In genomic region chr1:150080784-150081183, GRCh38 we compare ENCODE assay signal across 18 cellular contexts. TPM values are rescaled to one million over a fixed set of nuclear protein-coding genes. Genes with fewer than 3 reads are reported as not detected.
DNase-seq lines count a peak whose midpoint lies in the region; ATAC-seq, FAIRE-seq and TF ChIP-seq lines count a peak whose summit lies in the region.
"Had no signal": no experiment of that assay in that cellular context is flagged by ENCODE, and none has a peak within 500 bp of the region (broad histone marks: within the 10 kb centered on the region; RNA-seq: fewer than 3 reads in every experiment).

No MANE protein-coding gene starts in this region.

- no peaks in the 10 kb centered on the region for H3K27me3 ChIP-seq in DOHH2 (ENCODE audit: control insufficient read depth, low read length)
- no peaks in the 10 kb centered on the region for H3K27me3 ChIP-seq in MM.1S (replicated peaks; ENCODE audit: insufficient read depth, low read length)
- no peaks in the 10 kb centered on the region for H3K27me3 ChIP-seq in thoracic aorta (replicated peaks; ENCODE audit: insufficient read depth)
- H3K27me3 ChIP-seq in upper lobe of right lung = no peaks in the 10 kb centered on the region

- H3K4me2 ChIP-seq in DOHH2 (ENCODE audit: low read length) = peak overlapping the region; percentile 36
- H3K4me2 ChIP-seq in MM.1S (ENCODE audit: low read depth, low read length) = peak overlapping the region; percentile 61
- H3K4me2 ChIP-seq: PC-9 had no signal

- H2AFZ ChIP-seq in MM.1S (ENCODE audit: low read length) = no peak overlapping the region
- H2AFZ ChIP-seq: PC-9 had no signal

- H3K9me3 ChIP-seq in DOHH2 (ENCODE audit: control insufficient read depth, insufficient read depth, low read length) (no peaks in the 10 kb centered on the region), MM.1S (replicated peaks; ENCODE audit: insufficient read depth, low read length) (no peaks in the 10 kb centered on the region), thoracic aorta (no peaks in the 10 kb centered on the region), upper lobe of right lung (no peaks in the 10 kb centered on the region)

- H3F3A ChIP-seq in DOHH2 (ENCODE audit: control insufficient read depth, insufficient read depth) = 0 out of 2 replicates have a peak, but pooled peaks cover 3% of the 10 kb centered on the region
- H3F3A ChIP-seq in MM.1S (ENCODE audit: insufficient read depth, low read length) = peaks cover 6% of the 10 kb centered on the region

- no peak for ATAC-seq in thoracic aorta (ENCODE audit: insufficient number of reproducible peaks, low FRiP score, low read depth)
- no peak for ATAC-seq in GM18867 (IDR thresholded peaks at IDR 0.05; ENCODE audit: unreplicated experiment)
- ATAC-seq in upper lobe of right lung = no peak

- peaks cover 16% of the 10 kb centered on the region for H3K4me1 ChIP-seq in DOHH2 (ENCODE audit: control insufficient read depth, low read length)
- H3K4me1 ChIP-seq in MM.1S (ENCODE audit: low read length) = peaks cover 39% of the 10 kb centered on the region
- H3K4me1 ChIP-seq in thoracic aorta (ENCODE audit: control insufficient read depth in 1 of 2, low read depth in 2 of 2) = peaks cover 0 to 19% of the 10 kb centered on the region in 2 donors
- H3K4me1 ChIP-seq in upper lobe of right lung = no peaks in the 10 kb centered on the region

- H3K9ac ChIP-seq in MM.1S (ENCODE audit: low read length) = no peak overlapping the region; the same call in 1 of the 2 replicates

- H3K36me3 ChIP-seq in DOHH2 (ENCODE audit: control insufficient read depth, low read length) (peaks cover 46% of the 10 kb centered on the region), MM.1S (replicated peaks; ENCODE audit: insufficient read depth, low read length) (peaks cover 7% of the 10 kb centered on the region; the same call in 1 of the 2 replicates), thoracic aorta (peaks cover 30% of the 10 kb centered on the region), upper lobe of right lung (peaks cover 92% of the 10 kb centered on the region)

- H3K79me2 ChIP-seq in DOHH2 (ENCODE audit: control insufficient read depth, low read length) (no peaks in the 10 kb centered on the region), MM.1S (ENCODE audit: low read length) (no peaks in the 10 kb centered on the region)

- peak overlapping the region; percentile 26; the same call in 1 of the 2 replicates for H3K4me3 ChIP-seq in DOHH2 (ENCODE audit: low read length)
- peak overlapping the region; percentile 11; the same call in 1 of the 2 replicates for H3K4me3 ChIP-seq in MM.1S (ENCODE audit: low read length)
- no peak overlapping the region for H3K4me3 ChIP-seq in thoracic aorta
- no peak overlapping the region for H3K4me3 ChIP-seq in upper lobe of right lung
- H3K4me3 ChIP-seq: PC-9 had no signal

- DNase-seq in MM.1S = peak; percentile 75
- DNase-seq in germinal center (ENCODE audit: low spot score) = peak; percentile 8
- no peak for DNase-seq in thoracic aorta (ENCODE audit: low spot score)
- no peak for DNase-seq in RCC 7860 (ENCODE audit: low spot score)
- DNase-seq in upper lobe of right lung = no peak
- DNase-seq: DMS79, H7, HFFc6, NCI-H1417, NCI-H187 treated with DMSO at 0.1 percent for 48 hours, NCI-H2227 treated with DMSO at 0.1 percent for 48 hours, NCI-H510A treated with DMSO at 0.1 percent for 48 hours, NCI-H82, PC-9, SW 1271 had no signal

- H3K27ac ChIP-seq in DOHH2 (ENCODE audit: low read depth, low read length) (no peak overlapping the region), MM.1S (ENCODE audit: low read length) (peak overlapping the region; percentile 40; the same call in 1 of the 2 replicates), thoracic aorta (peak overlapping the region; percentile 9 to 20), upper lobe of right lung (no peak overlapping the region)
- H3K27ac ChIP-seq: C4-2B, PC-9 had no signal

- no peak for TF ChIP-seq CTCF in DOHH2 (IDR thresholded peaks at IDR 0.05; ENCODE audit: low read depth, low read length, poor library complexity, severe bottlenecking)
- TF ChIP-seq CTCF in MM.1S (IDR thresholded peaks at IDR 0.05; ENCODE audit: low read length) = no peak
- no peak for TF ChIP-seq CTCF in thoracic aorta (IDR thresholded peaks at IDR 0.05)
- TF ChIP-seq CTCF in upper lobe of right lung (IDR thresholded peaks at IDR 0.05) = no peak

- intact Hi-C loops in upper lobe of right lung (cut with DNase I) = no loop called here

- no peak for FAIRE-seq in RCC 7860 (lab: Jason Lieb, UNC)

- H4K20me1 ChIP-seq in DOHH2 (ENCODE audit: control insufficient read depth, insufficient read depth, low read depth, low read length) (no peaks in the 10 kb centered on the region), MM.1S (ENCODE audit: insufficient read depth, low read length) (no peaks in the 10 kb centered on the region)

- no peaks in the 10 kb centered on the region for H3K9me2 ChIP-seq in DOHH2 (replicated peaks; ENCODE audit: control insufficient read depth, low read length)
- no peaks in the 10 kb centered on the region for H3K9me2 ChIP-seq in MM.1S (replicated peaks; ENCODE audit: insufficient read depth, low read length)

RNA-seq across cellular contexts. Expression of gene VPS45, which starts 13.2 kb away (rescaled TPM):
- total RNA-seq in thoracic aorta (10 to 100 TPM; 46.2 to 68.9 TPM), upper lobe of right lung (37.4 TPM)

Comparison
In these comparisons a context has a peak if more than half of its experiments do, and no peak if none do; other contexts are left out.
1. H3K27ac ChIP-seq: peak in MM.1S (single experiment) and thoracic aorta (2 of 2); none in DOHH2 (single experiment) and upper lobe of right lung (single experiment).
2. H3K4me3 ChIP-seq: peak in DOHH2 (single experiment) and MM.1S (single experiment); none in thoracic aorta (single experiment) and upper lobe of right lung (single experiment).
3. DNase-seq: peak in MM.1S (single experiment) and germinal center (single experiment); none in thoracic aorta (single experiment), RCC 7860 (single experiment) and upper lobe of right lung (single experiment).